9 cellular contexts compared by ENCODE assay signal in the genomic region with DNA sequence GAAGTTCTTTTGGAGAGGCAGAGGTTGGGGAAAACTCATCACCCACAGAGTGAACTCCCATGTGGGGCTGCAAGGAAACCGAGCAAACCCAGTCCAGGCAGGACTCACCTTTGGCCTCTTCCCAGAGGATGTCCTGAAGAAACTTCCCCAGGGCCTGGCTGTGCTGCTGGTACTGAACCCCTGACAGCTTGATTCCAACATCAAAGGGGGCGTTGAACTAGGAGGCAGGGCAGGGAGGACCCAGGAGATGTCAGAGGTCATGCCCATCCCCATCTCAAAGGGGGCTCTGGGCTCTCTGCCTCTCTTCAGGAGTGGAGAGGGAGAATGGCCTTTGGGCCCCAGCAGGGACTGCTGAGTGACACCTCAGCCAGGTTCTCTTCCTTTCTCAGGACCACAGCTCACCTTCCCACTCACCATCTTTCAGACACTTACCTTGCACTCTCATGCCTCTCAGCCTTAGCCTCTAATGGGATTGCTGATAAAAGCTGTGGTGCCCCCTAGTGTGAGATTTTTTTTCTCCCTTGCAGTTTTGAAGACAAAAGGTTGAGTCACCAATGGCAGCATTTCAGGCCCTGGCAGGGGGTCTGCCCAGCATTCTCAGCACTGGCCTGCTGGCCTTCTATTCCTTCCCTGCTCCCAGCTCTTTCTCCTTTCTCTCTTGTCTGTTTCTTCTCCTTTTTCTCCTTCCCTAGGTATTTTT. TPM values are rescaled to one million over a fixed set of nuclear protein-coding genes. Genes with fewer than 3 reads are reported as not detected.
DNase-seq lines count a peak whose midpoint lies in the region; ATAC-seq and TF ChIP-seq lines count a peak whose summit lies in the region.
"Had no signal": no experiment of that assay in that cellular context is flagged by ENCODE, and none has a peak within 500 bp of the region (broad histone marks: within the 10 kb centered on the region; RNA-seq: fewer than 3 reads in every experiment).

No MANE protein-coding gene starts in this region.

- no peak overlapping the region for H3K4me3 Mint-ChIP-seq in activated CD8-positive, alpha-beta T cell treated with anti-CD3 and anti-CD28 coated beads for 36 hours

- H3K27me3 Mint-ChIP-seq in activated CD8-positive, alpha-beta T cell treated with anti-CD3 and anti-CD28 coated beads for 36 hours = no peaks in the 10 kb centered on the region

- CTCF ChIA-PET in activated CD8-positive, alpha-beta T cell treated with anti-CD3 and anti-CD28 coated beads for 36 hours (lab: Charles Lee) = interaction anchor here (0.8 to 4.1 kb wide), 10 partner anchors 10 to 785 kb away, joined by 3 to 17 read pairs (median 4); partner anchors contain the start of genes CRELD1 and SEC13

- no peak overlapping the region for H3K9ac ChIP-seq in HUES64 (ENCODE audit: low read depth, low read length)

- peaks cover 34% of the 10 kb centered on the region for H3K36me3 Mint-ChIP-seq in activated CD8-positive, alpha-beta T cell treated with anti-CD3 and anti-CD28 coated beads for 36 hours (ENCODE audit: low read depth)

- ATAC-seq in activated CD8-positive, alpha-beta T cell treated with anti-CD3 and anti-CD28 coated beads for 36 hours = peak; percentile 49
- ATAC-seq in GM18870 (IDR thresholded peaks at IDR 0.05; ENCODE audit: unreplicated experiment) (no peak), HG03095 (IDR thresholded peaks at IDR 0.05; ENCODE audit: unreplicated experiment) (no peak), HG03432 (IDR thresholded peaks at IDR 0.05; ENCODE audit: unreplicated experiment) (no peak)

- WGBS in HUES64 = 71% methylated on average over 2 of the region's 2 CpGs

- peaks cover 17% of the 10 kb centered on the region for H3K4me1 ChIP-seq in HUES64 (ENCODE audit: insufficient read depth, low read length)
- H3K4me1 ChIP-seq: lower lobe of right lung had no signal

- H3K27me3 ChIP-seq in HUES64 (ENCODE audit: insufficient read depth, low read length) = no peaks in the 10 kb centered on the region

- no peaks in the 10 kb centered on the region for H3K9me3 ChIP-seq in HUES64 (ENCODE audit: insufficient read depth, low read depth, low read length)
- H3K9me3 ChIP-seq: lower lobe of right lung had no signal

- peak overlapping the region; percentile 14; the same call in 1 of the 2 replicates for H3K27ac ChIP-seq in HUES64 (ENCODE audit: low read depth, low read length)
- H3K27ac ChIP-seq: lower lobe of right lung had no signal

- POLR2A ChIA-PET in activated CD8-positive, alpha-beta T cell treated with anti-CD3 and anti-CD28 coated beads for 36 hours (lab: Charles Lee) = interaction anchor here (0.6 to 3.4 kb wide), 2 partner anchors 35 to 387 kb away, joined by 3 to 11 read pairs; partner anchors contain the start of gene SEC13

- intact Hi-C loops in activated CD8-positive, alpha-beta T cell treated with anti-CD3 and anti-CD28 coated beads for 36 hours (cut with micrococcal nuclease) = no loop called here

- peak; percentile 37 for TF ChIP-seq CTCF in activated CD8-positive, alpha-beta T cell treated with anti-CD3 and anti-CD28 coated beads for 36 hours (IDR thresholded peaks at IDR 0.05)

- H3K36me3 ChIP-seq in HUES64 (ENCODE audit: insufficient read depth, low read length) = peaks cover 25% of the 10 kb centered on the region

- peaks cover 35% of the 10 kb centered on the region for H3K4me1 Mint-ChIP-seq in activated CD8-positive, alpha-beta T cell treated with anti-CD3 and anti-CD28 coated beads for 36 hours (ENCODE audit: low read depth)

- DNase-seq in D341Med (ENCODE audit: low spot score) = peak; percentile 67
- peak; percentile 60 for DNase-seq in activated CD8-positive, alpha-beta T cell treated with anti-CD3 and anti-CD28 coated beads for 36 hours
- peak; percentile 88 for DNase-seq in iPS DF 19.7 (ENCODE audit: low read depth, low spot score)
- DNase-seq in NCI-H1930 (lab: John Stamatoyannopoulos, UW) = no peak
- DNase-seq: lower lobe of right lung had no signal

- H3K4me3 ChIP-seq in HUES64 (ENCODE audit: low read length) = no peak overlapping the region
- H3K4me3 ChIP-seq: lower lobe of right lung had no signal

- H3K9me3 Mint-ChIP-seq in activated CD8-positive, alpha-beta T cell treated with anti-CD3 and anti-CD28 coated beads for 36 hours = no peaks in the 10 kb centered on the region

- H3K27ac Mint-ChIP-seq in activated CD8-positive, alpha-beta T cell treated with anti-CD3 and anti-CD28 coated beads for 36 hours = no peak overlapping the region

RNA-seq across cellular contexts. Expression of gene GHRL, which starts 6.0 kb away (rescaled TPM):
- polyA plus RNA-seq in HUES64 (2013, experiment 1 of 2) = not detected
- polyA plus RNA-seq in HUES64 (2013, experiment 2 of 2) = not detected
- under 1 TPM in 1 of 2 experiments, not detected in 1; 0.22 TPM for total RNA-seq in activated CD8-positive, alpha-beta T cell treated with anti-CD3 and anti-CD28 coated beads for 36 hours

RNA-seq across cellular contexts. Expression of gene SEC13, which starts 34.2 kb away (rescaled TPM):
- polyA plus RNA-seq in HUES64 (2013, experiment 1 of 2) = 94.0 TPM
- 94.7 TPM for polyA plus RNA-seq in HUES64 (2013, experiment 2 of 2)
- 10 to 100 TPM; 89.7 to 89.8 TPM for total RNA-seq in activated CD8-positive, alpha-beta T cell treated with anti-CD3 and anti-CD28 coated beads for 36 hours

RNA-seq across cellular contexts. Expression of gene TATDN2, which starts 38.5 kb away (rescaled TPM):
- polyA plus RNA-seq in HUES64 (2013, experiment 1 of 2) = 21.1 TPM
- 19.8 TPM for polyA plus RNA-seq in HUES64 (2013, experiment 2 of 2)
- total RNA-seq in activated CD8-positive, alpha-beta T cell treated with anti-CD3 and anti-CD28 coated beads for 36 hours = 10 to 100 TPM; 37.1 to 38.5 TPM

Comparison
In these comparisons a context has a peak if more than half of its experiments do, and no peak if none do; other contexts are left out.
1. DNase-seq: peak in D341Med (single experiment), activated CD8-positive, alpha-beta T cell treated with anti-CD3 and anti-CD28 coated beads for 36 hours (single experiment) and iPS DF 19.7 (single experiment); none in NCI-H1930 (0 of 2).